ENCODE assay signal across 1 cellular context in genomic region chr9:74742792-74743389, GRCh38.
TF ChIP-seq lines count a peak whose summit lies in the region.

No MANE protein-coding gene starts in this region.

TF ChIP-seq in HepG2, 621 proteins besides CTCF, POLR2A, EP300 and RAD21 (continued from another document):
- TF ChIP-seq ZNF136 (CRISPR knock-in tag; IDR thresholded peaks at IDR 0.05; ENCODE audit: low read depth) (no peak), SMARCC2 (IDR thresholded peaks at IDR 0.05) (no peak), THAP8 (CRISPR knock-in tag; IDR thresholded peaks at IDR 0.05; ENCODE audit: borderline replicate concordance) (no peak), ETV5 (CRISPR knock-in tag; IDR thresholded peaks at IDR 0.05; ENCODE audit: borderline replicate concordance) (no peak), ZNF331 (CRISPR knock-in tag; IDR thresholded peaks at IDR 0.05) (no peak), RFXAP (CRISPR knock-in tag; IDR thresholded peaks at IDR 0.05; ENCODE audit: borderline replicate concordance) (no peak), ZNF609 (CRISPR knock-in tag; IDR thresholded peaks at IDR 0.05; ENCODE audit: borderline replicate concordance) (no peak), STAG1 (CRISPR knock-in tag; IDR thresholded peaks at IDR 0.05) (peak; percentile 55), ZNF510 (CRISPR knock-in tag; IDR thresholded peaks at IDR 0.05; ENCODE audit: low read depth) (no peak), SMC3 (IDR thresholded peaks at IDR 0.05; ENCODE audit: low read length) (peak; percentile 32; the same call in 1 of the 2 replicates), ELF1 (CRISPR knock-in tag; IDR thresholded peaks at IDR 0.05) (no peak)
TF ChIP-seq in HepG2: peak in this region for 3.
